Comparison of ENCODE assay signal across 21 cellular contexts in the genomic region with DNA sequence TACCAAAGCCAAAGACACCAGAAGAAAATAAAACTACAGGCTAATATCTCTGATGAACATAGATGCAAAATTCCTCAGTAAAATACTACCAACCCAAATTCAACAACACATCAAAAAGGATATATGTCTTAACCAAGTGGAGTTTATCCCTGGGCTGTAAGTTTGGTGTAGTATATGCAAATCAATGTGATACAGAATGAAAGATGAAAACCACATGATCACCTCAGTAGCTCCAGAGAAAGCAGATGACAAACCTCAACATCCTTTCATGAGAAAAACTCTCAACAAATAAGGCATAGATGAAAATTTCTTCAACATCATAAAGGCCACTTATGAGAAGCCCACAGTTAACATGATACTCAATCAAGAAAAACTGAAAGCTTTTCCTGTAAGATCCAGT. TPM values are rescaled to one million over a fixed set of nuclear protein-coding genes. Genes with fewer than 3 reads are reported as not detected.
A peak's percentile ranks its signal among the peaks of the same experiment; 100 is the strongest.
DNase-seq lines count a peak whose midpoint lies in the region; ATAC-seq, FAIRE-seq and TF ChIP-seq lines count a peak whose summit lies in the region.
"Not testable (repeated sequence)": the region's sequence is repeated elsewhere in the genome, so short reads cannot be mapped to it uniquely, and the experiment has no call there.
"Had no signal": no experiment of that assay in that cellular context is flagged by ENCODE, and none has a peak within 500 bp of the region (broad histone marks: within the 10 kb centered on the region; RNA-seq: fewer than 3 reads in every experiment).

No MANE protein-coding gene starts in this region.

- H3K79me1 ChIP-seq in H1 (ENCODE audit: low read depth, low read length), result not testable (repeated sequence)

- not testable (repeated sequence) for H3K14ac ChIP-seq in H1 (ENCODE audit: insufficient read length)

- POLR2A ChIA-PET in activated CD8-positive, alpha-beta T cell treated with anti-CD3 and anti-CD28 coated beads for 36 hours (lab: Charles Lee); H1 (lab: Charles Lee; ENCODE audit: partially characterized antibody): not testable (repeated sequence)

- DNase-seq in activated CD8-positive, alpha-beta T cell treated with anti-CD3 and anti-CD28 coated beads for 36 hours; H1 (ENCODE audit: low read depth in 1 of 2, low spot score in 2 of 2): not testable (repeated sequence)

- not testable (repeated sequence) for H4K20me1 ChIP-seq in H1 (replicated peaks in 1 of 2; ENCODE audit: control insufficient read depth in 1 of 2, insufficient read depth in 2 of 2, low read length in 2 of 2)

- intact Hi-C loops in activated CD8-positive, alpha-beta T cell treated with anti-CD3 and anti-CD28 coated beads for 36 hours (cut with micrococcal nuclease), result not testable (repeated sequence)

- not testable (repeated sequence) for H3K4me3 Mint-ChIP-seq in activated CD8-positive, alpha-beta T cell treated with anti-CD3 and anti-CD28 coated beads for 36 hours

- not testable (repeated sequence) for H3K27me3 ChIP-seq in H1 (replicated peaks in 1 of 4; ENCODE audit: control insufficient read depth in 3 of 4, extremely low read depth in 1 of 4, insufficient read depth in 3 of 4, low read length in 3 of 4)

- not testable (repeated sequence) for H3K23ac ChIP-seq in H1 (ENCODE audit: insufficient read length)

- not testable (repeated sequence) for H4K5ac ChIP-seq in H1 (ENCODE audit: insufficient read length, low read depth, low read length)

- not testable (repeated sequence) for H3K27me3 Mint-ChIP-seq in activated CD8-positive, alpha-beta T cell treated with anti-CD3 and anti-CD28 coated beads for 36 hours

- not testable (repeated sequence) for H3K4me1 Mint-ChIP-seq in activated CD8-positive, alpha-beta T cell treated with anti-CD3 and anti-CD28 coated beads for 36 hours (ENCODE audit: low read depth)

- not testable (repeated sequence) for H3K27ac ChIP-seq in H1 (ENCODE audit: low read depth, low read length)

- H3K9me3 ChIP-seq in H1 (ENCODE audit: insufficient read depth in 2 of 2, low read depth in 1 of 2, low read length in 1 of 2), result not testable (repeated sequence)

- peak; percentile 96 for ATAC-seq in GM18499 (IDR thresholded peaks at IDR 0.05; ENCODE audit: insufficient read depth, unreplicated experiment)
- ATAC-seq in GM18870 (IDR thresholded peaks at IDR 0.05; ENCODE audit: unreplicated experiment), result peak; percentile 90
- peak; percentile 73 for ATAC-seq in GM21390 (IDR thresholded peaks at IDR 0.05; ENCODE audit: unreplicated experiment)
- ATAC-seq in HG02623 (IDR thresholded peaks at IDR 0.05; ENCODE audit: unreplicated experiment), result peak; percentile 75
- peak; percentile 88 for ATAC-seq in HG03060 (IDR thresholded peaks at IDR 0.05; ENCODE audit: low read depth, unreplicated experiment)
- peak; percentile 88 for ATAC-seq in HG03354 (IDR thresholded peaks at IDR 0.05; ENCODE audit: poor library complexity, severe bottlenecking, unreplicated experiment)
- ATAC-seq in activated CD8-positive, alpha-beta T cell treated with anti-CD3 and anti-CD28 coated beads for 36 hours, result peak; percentile 80

- not testable (repeated sequence) for H4K8ac ChIP-seq in H1 (ENCODE audit: extremely low read depth, insufficient read depth, low read length)

- not testable (repeated sequence) for H3K36me3 Mint-ChIP-seq in activated CD8-positive, alpha-beta T cell treated with anti-CD3 and anti-CD28 coated beads for 36 hours (ENCODE audit: low read depth)

- not testable (repeated sequence) for H2BK15ac ChIP-seq in H1 (ENCODE audit: low read length)

- not testable (repeated sequence) for TF ChIP-seq EP300 in H1 (IDR thresholded peaks at IDR 0.05; ENCODE audit: borderline replicate concordance in 1 of 2, low read depth in 2 of 2, low read length in 2 of 2)

- not testable (repeated sequence) for H2BK20ac ChIP-seq in H1 (ENCODE audit: low read length)

- H3K56ac ChIP-seq in H1 (replicated peaks; ENCODE audit: insufficient read length, low read depth, low read length), result not testable (repeated sequence)

- not testable (repeated sequence) for TF ChIP-seq POLR2A in H1 (IDR thresholded peaks at IDR 0.05; ENCODE audit: control extremely low read depth in 1 of 2, low read depth in 2 of 2, low read length in 2 of 2)

- not testable (repeated sequence) for H2BK5ac ChIP-seq in H1 (ENCODE audit: low read depth, low read length)

- not testable (repeated sequence) for H3K23me2 ChIP-seq in H1 (ENCODE audit: low read depth, low read length)

- H3K4me3 ChIP-seq in H1 (ENCODE audit: extremely low read depth in 1 of 4, insufficient read depth in 2 of 4, low read depth in 3 of 4, low read length in 4 of 4), result not testable (repeated sequence)

- H3K4ac ChIP-seq in H1 (replicated peaks; ENCODE audit: insufficient read length, low read depth, low read length), result not testable (repeated sequence)

- H3K4me2 ChIP-seq in H1 (ENCODE audit: insufficient read depth in 1 of 2, low read depth in 2 of 2, low read length in 2 of 2), result not testable (repeated sequence)

- FAIRE-seq in H1 (lab: Jason Lieb, UNC), result peak; percentile 68

- not testable (repeated sequence) for H3K79me2 ChIP-seq in H1 (ENCODE audit: control insufficient read depth in 1 of 2, insufficient read depth in 2 of 2, low read length in 2 of 2)

- H2AK5ac ChIP-seq in H1 (ENCODE audit: low read depth, low read length), result not testable (repeated sequence)

- not testable (repeated sequence) for H3K36me3 ChIP-seq in H1 (ENCODE audit: control insufficient read depth in 2 of 4, insufficient read depth in 4 of 4, low read length in 3 of 4)

- H3K4me1 ChIP-seq in H1 (replicated peaks in 1 of 4; ENCODE audit: control insufficient read depth in 3 of 4, insufficient read depth in 4 of 4, low read length in 3 of 4), result not testable (repeated sequence)

- TF ChIP-seq CTCF in activated CD8-positive, alpha-beta T cell treated with anti-CD3 and anti-CD28 coated beads for 36 hours (IDR thresholded peaks at IDR 0.05); H1 (IDR thresholded peaks at IDR 0.05; ENCODE audit: control extremely low read depth in 1 of 3, insufficient read depth in 1 of 3, low read depth in 1 of 3, low read length in 3 of 3): not testable (repeated sequence)

- H3K27ac Mint-ChIP-seq in activated CD8-positive, alpha-beta T cell treated with anti-CD3 and anti-CD28 coated beads for 36 hours, result not testable (repeated sequence)

- H2BK120ac ChIP-seq in H1 (replicated peaks; ENCODE audit: low read depth, low read length), result not testable (repeated sequence)

- H3K9me3 Mint-ChIP-seq in activated CD8-positive, alpha-beta T cell treated with anti-CD3 and anti-CD28 coated beads for 36 hours, result not testable (repeated sequence)

- CTCF ChIA-PET in activated CD8-positive, alpha-beta T cell treated with anti-CD3 and anti-CD28 coated beads for 36 hours (lab: Charles Lee); H1 (lab: Charles Lee; ENCODE audit: partially characterized antibody): not testable (repeated sequence)

- H4K91ac ChIP-seq in H1 (replicated peaks; ENCODE audit: insufficient read length, low read length), result not testable (repeated sequence)

- not testable (repeated sequence) for H3K9ac ChIP-seq in H1 (replicated peaks in 1 of 4; ENCODE audit: extremely low read depth in 1 of 4, low read depth in 3 of 4, low read length in 3 of 4)

- TF ChIP-seq RAD21 in H1 (IDR thresholded peaks at IDR 0.05 in 1 of 2, conservative IDR thresholded peaks at IDR 0.05 in 1 of 2; ENCODE audit: low read depth in 2 of 2, low read length in 2 of 2), result not testable (repeated sequence)

- H2AFZ ChIP-seq in H1 (ENCODE audit: low read length), result not testable (repeated sequence)

- not testable (repeated sequence) for H2BK12ac ChIP-seq in H1 (ENCODE audit: low read depth, low read length)

- not testable (repeated sequence) for H3K18ac ChIP-seq in H1 (ENCODE audit: extremely low read depth, low read length)

RNA-seq across cellular contexts. Expression of gene NBPF6, which starts 11.6 kb away (rescaled TPM):
- not detected for total RNA-seq in activated CD8-positive, alpha-beta T cell treated with anti-CD3 and anti-CD28 coated beads for 36 hours
- not detected in 2 replicates for total RNA-seq in H1 (2021; fragmentation: NEBNext Ultra II Directional; extraction: Animal tissue kit (Norgen Biotek cat#: 25700))
- polyA plus RNA-seq in H1 (2011; rRNA removed), result not detected in 2 replicates
- not detected for polyA plus RNA-seq in H1 (2011; cell fraction: cytosol; rRNA removed)
- 0.04 TPM for polyA plus RNA-seq in H1 (2011; cell fraction: nucleus; rRNA removed)
- polyA plus RNA-seq in H1 (2012, experiment 1 of 2), result not detected in 4 replicates
- not detected for polyA plus RNA-seq in H1 (2012, experiment 2 of 2)
- not detected for polyA plus RNA-seq in H1 (2013, experiment 1 of 2)
- polyA plus RNA-seq in H1 (2013, experiment 2 of 2), result not detected
- not detected in 2 replicates for polyA minus RNA-seq in H1 (2011; rRNA and poly(A)+ RNA removed)
- not detected for polyA minus RNA-seq in H1 (2011; cell fraction: cytosol; rRNA and poly(A)+ RNA removed)
- not detected for polyA minus RNA-seq in H1 (2011; cell fraction: nucleus; rRNA and poly(A)+ RNA removed)
- total RNA-seq: aorta; CD8-positive, alpha-beta T cell; esophagus squamous epithelium; frontal cortex; H9; left cardiac atrium; mammary epithelial cell; neural crest cell; right atrium auricular region; Right ventricle myocardium superior; uterus had no signal
- polyA plus RNA-seq: A549, aorta, IgD-negative memory B cell, mammary epithelial cell had no signal
